ENCODE assay signal across 18 cellular contexts in genomic region chr2:60306231-60306861, GRCh38.
DNase-seq lines count a peak whose midpoint lies in the region; ATAC-seq and FAIRE-seq lines count a peak whose summit lies in the region.
"Had no signal": no experiment of that assay in that cellular context is flagged by ENCODE, and none has a peak within 500 bp of the region (broad histone marks: within the 10 kb centered on the region; RNA-seq: fewer than 3 reads in every experiment).

No MANE protein-coding gene starts in this region.

- H3K27ac ChIP-seq in small intestine (ENCODE audit: low read depth in 1 of 2, low read length in 1 of 2): no peak overlapping the region
- H3K27ac ChIP-seq: right atrium auricular region, tibial nerve had no signal

- no peaks in the 10 kb centered on the region for H3K36me3 ChIP-seq in small intestine (ENCODE audit: control insufficient read depth in 2 of 2, insufficient read depth in 2 of 2, low read length in 2 of 2)
- H3K36me3 ChIP-seq: right atrium auricular region, tibial nerve had no signal

- FAIRE-seq in small intestine (lab: Jason Lieb, UNC): no peak
- FAIRE-seq: GM12878 had no signal

- H3K9me3 ChIP-seq in small intestine (ENCODE audit: control insufficient read depth, low read depth): no peaks in the 10 kb centered on the region
- H3K9me3 ChIP-seq: right atrium auricular region, tibial nerve had no signal

- DNase-seq in NCI-H1105 treated with DMSO at 0.1 percent for 48 hours (lab: John Stamatoyannopoulos, UW): peak; percentile 91
- peak; percentile 12 for DNase-seq in SHP77 treated with DMSO at 0.1 percent for 48 hours (lab: John Stamatoyannopoulos, UW)
- DNase-seq in small intestine: peak; percentile 42
- DNase-seq in NCI-H82 treated with DMSO at 0.1 percent for 48 hours (lab: John Stamatoyannopoulos, UW; ENCODE audit: unreplicated experiment): no peak
- no peak for DNase-seq in superior temporal gyrus (ENCODE audit: extremely low spot score)
- DNase-seq: activated CD4-positive, alpha-beta T cell treated with anti-CD3 and anti-CD28 coated beads, Interleukin-2, amount 10 ng/mL, durations not matched to agents 7 days and 5 days; activated T-cell treated with anti-CD3 and anti-CD28 coated beads, Interleukin-2, amount 50 U/mL, for 48 hours; C1 segment of cervical spinal cord; hypothalamus; NCI-H510A; stimulated activated CD4-positive, alpha-beta T cell treated with anti-CD3 and anti-CD28 coated beads, Interleukin-2, amount 100 ng/mL, for 24 hours; T1000 had no signal

- peaks cover 2 to 4% of the 10 kb centered on the region in 2 donors for H3K4me1 ChIP-seq in small intestine (ENCODE audit: control insufficient read depth in 2 of 2, insufficient read depth in 1 of 2, low read depth in 1 of 2, low read length in 1 of 2)
- H3K4me1 ChIP-seq: tibial nerve had no signal

- ATAC-seq in esophagus mucosa (peak; percentile 78), HG02885 (IDR thresholded peaks at IDR 0.05; ENCODE audit: poor library complexity, unreplicated experiment) (no peak)
- ATAC-seq: GM12878, Right ventricle myocardium inferior had no signal

- no peaks in the 10 kb centered on the region for H3K27me3 ChIP-seq in small intestine (ENCODE audit: control insufficient read depth in 2 of 2, insufficient read depth in 2 of 2, low read length in 2 of 2)
- H3K27me3 ChIP-seq: right atrium auricular region, tibial nerve had no signal

- WGBS in small intestine, 3 donors: 3 to 30% (median 21%) methylated on average over 5 of the region's 5 CpGs

- no peak overlapping the region for H3K4me3 ChIP-seq in small intestine (ENCODE audit: low read depth in 1 of 2, low read length in 2 of 2)
- H3K4me3 ChIP-seq: GM12878, right atrium auricular region, tibial nerve had no signal

Comparison
In these comparisons a context has a peak if more than half of its experiments do, and no peak if none do; other contexts are left out.
1. DNase-seq: peak in NCI-H1105 treated with DMSO at 0.1 percent for 48 hours (single experiment), SHP77 treated with DMSO at 0.1 percent for 48 hours (single experiment) and small intestine (single experiment); none in NCI-H82 treated with DMSO at 0.1 percent for 48 hours (single experiment) and superior temporal gyrus (single experiment).